ENCODE assay signal across 12 cellular contexts in genomic region chr15:64071931-64072765, GRCh38. TPM values are rescaled to one million over a fixed set of nuclear protein-coding genes. Genes with fewer than 3 reads are reported as not detected.
A peak's percentile ranks its signal among the peaks of the same experiment; 100 is the strongest.
DNase-seq lines count a peak whose midpoint lies in the region; ATAC-seq and TF ChIP-seq lines count a peak whose summit lies in the region.
"Had no signal": no experiment of that assay in that cellular context is flagged by ENCODE, and none has a peak within 500 bp of the region (broad histone marks: within the 10 kb centered on the region; RNA-seq: fewer than 3 reads in every experiment).

No MANE protein-coding gene starts in this region.

- H3K4me1 ChIP-seq in fibroblast of lung (ENCODE audit: control insufficient read depth, extremely low read depth, insufficient read depth, low read length) (peaks cover 17% of the 10 kb centered on the region), skeletal muscle satellite cell (ENCODE audit: control insufficient read depth, insufficient read depth, low read length) (peaks cover 54% of the 10 kb centered on the region), PC-9 (replicated peaks; ENCODE audit: insufficient read depth) (no peaks in the 10 kb centered on the region)

- H3K9me3 ChIP-seq in fibroblast of lung (ENCODE audit: control insufficient read depth, insufficient read depth, low read depth, low read length), result no peaks in the 10 kb centered on the region
- H3K9me3 ChIP-seq in skeletal muscle satellite cell (replicated peaks; ENCODE audit: low read length), result no peaks in the 10 kb centered on the region
- no peaks in the 10 kb centered on the region for H3K9me3 ChIP-seq in PC-9 (ENCODE audit: insufficient read depth, low read depth)

- H3K4me3 Mint-ChIP-seq in activated B cell treated with CpG ODN at 0.5 μM for 24 hours, result no peak overlapping the region
- H3K4me3 Mint-ChIP-seq: activated CD8-positive, alpha-beta T cell treated with anti-CD3 and anti-CD28 coated beads for 36 hours; activated naive CD8-positive, alpha-beta T cell treated with anti-CD3 and anti-CD28 coated beads, Interleukin-2, amount 10 ng/mL, durations not matched to agents 7 days and 5 days had no signal

- no TSS peak for BruUV-seq in PC-9 (replicated peaks; lab: Mats Ljungman, UMichigan)

- no peak overlapping the region for H3K4me3 ChIP-seq in fibroblast of lung (replicated peaks in 1 of 4; ENCODE audit: control extremely low read depth in 1 of 4, insufficient read depth in 1 of 4, low read depth in 3 of 4, low read length in 4 of 4)
- H3K4me3 ChIP-seq in skeletal muscle satellite cell (ENCODE audit: low read length), result peak overlapping the region; percentile 3
- no peak overlapping the region for H3K4me3 ChIP-seq in PC-9

- no peaks in the 10 kb centered on the region for H3K27me3 Mint-ChIP-seq in activated B cell treated with CpG ODN at 0.5 μM for 24 hours
- H3K27me3 Mint-ChIP-seq: activated CD8-positive, alpha-beta T cell treated with anti-CD3 and anti-CD28 coated beads for 36 hours; activated naive CD8-positive, alpha-beta T cell treated with anti-CD3 and anti-CD28 coated beads, Interleukin-2, amount 10 ng/mL, durations not matched to agents 7 days and 5 days had no signal

- H3K4me2 ChIP-seq in fibroblast of lung (ENCODE audit: extremely low read depth, insufficient read depth, low read length) (peak overlapping the region; percentile 40), skeletal muscle satellite cell (ENCODE audit: low read length) (peak overlapping the region; percentile 30), PC-9 (no peak overlapping the region)

- no peaks in the 10 kb centered on the region for H3K9me2 ChIP-seq in PC-9 (ENCODE audit: insufficient read depth)

- H4K20me1 ChIP-seq in fibroblast of lung (ENCODE audit: control insufficient read depth, extremely low read depth, insufficient read depth, low read length), result no peaks in the 10 kb centered on the region
- H4K20me1 ChIP-seq in PC-9 (ENCODE audit: insufficient read depth), result no peaks in the 10 kb centered on the region

- intact Hi-C loops in activated B cell treated with CpG ODN at 0.5 μM for 24 hours (cut with micrococcal nuclease), result no loop called here
- intact Hi-C loops in PC-9 (cut with micrococcal nuclease; ENCODE audit: unreplicated experiment), result no loop called here

- in situ Hi-C loops in Caki2 (cut with HindIII; ENCODE audit: low pct_unique_long_range_greater_than_20kb, low sequenced_read_pairs), result no loop called here

- H3K36me3 ChIP-seq in fibroblast of lung (ENCODE audit: control insufficient read depth, insufficient read depth, low read length), result peaks cover 2% of the 10 kb centered on the region
- peaks cover 11% of the 10 kb centered on the region for H3K36me3 ChIP-seq in skeletal muscle satellite cell (ENCODE audit: insufficient read depth, low read length)
- H3K36me3 ChIP-seq in PC-9 (ENCODE audit: low read depth), result no peaks in the 10 kb centered on the region

- peak overlapping the region; percentile 25 for H3K27ac Mint-ChIP-seq in activated B cell treated with CpG ODN at 0.5 μM for 24 hours
- H3K27ac Mint-ChIP-seq: activated CD8-positive, alpha-beta T cell treated with anti-CD3 and anti-CD28 coated beads for 36 hours had no signal

- H3K9me3 Mint-ChIP-seq in activated B cell treated with CpG ODN at 0.5 μM for 24 hours, result no peaks in the 10 kb centered on the region
- H3K9me3 Mint-ChIP-seq: activated CD8-positive, alpha-beta T cell treated with anti-CD3 and anti-CD28 coated beads for 36 hours; activated naive CD8-positive, alpha-beta T cell treated with anti-CD3 and anti-CD28 coated beads, Interleukin-2, amount 10 ng/mL, durations not matched to agents 7 days and 5 days had no signal

- peak; percentile 25 for DNase-seq in Caki2 (ENCODE audit: low read depth)
- no peak for DNase-seq in activated B cell treated with CpG ODN at 0.5 μM for 24 hours
- no peak for DNase-seq in fibroblast of lung (ENCODE audit: low read depth in 2 of 2)
- no peak for DNase-seq in HuH-7 (ENCODE audit: low spot score)
- DNase-seq in GOT3 (lab: John Stamatoyannopoulos, UW), result no peak
- no peak for DNase-seq in PC-9
- DNase-seq in NCI-H2227 (lab: John Stamatoyannopoulos, UW; ENCODE audit: unreplicated experiment), result no peak
- DNase-seq: activated CD8-positive, alpha-beta T cell treated with anti-CD3 and anti-CD28 coated beads for 36 hours; activated naive CD8-positive, alpha-beta T cell treated with anti-CD3 and anti-CD28 coated beads, Interleukin-2, amount 10 ng/mL, durations not matched to agents 7 days and 5 days; NCI-H748 treated with DMSO at 0.1 percent for 48 hours; stimulated activated CD4-positive, alpha-beta T cell treated with anti-CD3 and anti-CD28 coated beads, Interleukin-4, amount 100 ng/mL, for 24 hours had no signal

- no peaks in the 10 kb centered on the region; the same call in 1 of the 2 replicates for H3F3A ChIP-seq in PC-9 (ENCODE audit: insufficient read depth, low read depth)

- H2AFZ ChIP-seq in fibroblast of lung (ENCODE audit: low read length) (no peak overlapping the region), PC-9 (no peak overlapping the region)

- H3K36me3 Mint-ChIP-seq in activated B cell treated with CpG ODN at 0.5 μM for 24 hours (ENCODE audit: low read depth), result peaks cover 42% of the 10 kb centered on the region

- H3K4me1 Mint-ChIP-seq in activated B cell treated with CpG ODN at 0.5 μM for 24 hours, result peaks cover 37% of the 10 kb centered on the region

- POLR2A ChIA-PET in activated B cell treated with CpG ODN at 0.5 μM for 24 hours (lab: Charles Lee), result interaction anchor here (0.6 to 0.8 kb wide), 2 partner anchors 81 to 909 kb away, joined by 3 to 9 read pairs; no protein-coding TSS in a partner anchor
- POLR2A ChIA-PET in PC-9 (lab: Charles Lee; ENCODE audit: unreplicated experiment), result no interaction called here

- CTCF ChIA-PET in activated B cell treated with CpG ODN at 0.5 μM for 24 hours (lab: Charles Lee), result interaction anchor here (1.1 to 7.2 kb wide), 4 partner anchors 17 to 318 kb away, joined by 3 to 196 read pairs (median 4); no protein-coding TSS in a partner anchor
- CTCF ChIA-PET in PC-9 (lab: Charles Lee), result no interaction called here

- H3K9ac ChIP-seq in fibroblast of lung (ENCODE audit: insufficient read depth, low read length), result no peak overlapping the region
- no peak overlapping the region for H3K9ac ChIP-seq in skeletal muscle satellite cell (ENCODE audit: low read depth, low read length)

- H3K27ac ChIP-seq in fibroblast of lung (ENCODE audit: insufficient read depth, low read length) (peak overlapping the region; percentile 43), PC-9 (no peak overlapping the region)

- ATAC-seq in activated B cell treated with CpG ODN at 0.5 μM for 24 hours (ENCODE audit: low read depth), result no peak
- ATAC-seq: activated CD8-positive, alpha-beta T cell treated with anti-CD3 and anti-CD28 coated beads for 36 hours had no signal

- H3K79me2 ChIP-seq in fibroblast of lung (ENCODE audit: control insufficient read depth, insufficient read depth, low read length) (no peaks in the 10 kb centered on the region), PC-9 (ENCODE audit: low read depth) (no peaks in the 10 kb centered on the region)

- H3K27me3 ChIP-seq in fibroblast of lung (ENCODE audit: control insufficient read depth, insufficient read depth, low read length), result no peaks in the 10 kb centered on the region
- no peaks in the 10 kb centered on the region for H3K27me3 ChIP-seq in skeletal muscle satellite cell (ENCODE audit: control insufficient read depth, insufficient read depth, low read length)
- no peaks in the 10 kb centered on the region for H3K27me3 ChIP-seq in PC-9 (ENCODE audit: insufficient read depth, low read depth)

- TF ChIP-seq CTCF in activated B cell treated with CpG ODN at 0.5 μM for 24 hours (IDR thresholded peaks at IDR 0.05) (no peak), fibroblast of lung (conservative IDR thresholded peaks at IDR 0.05 in 1 of 2, IDR thresholded peaks at IDR 0.05 in 1 of 2; ENCODE audit: low read depth in 1 of 2, low read length in 2 of 2) (no peak), PC-9 (conservative IDR thresholded peaks at IDR 0.05) (no peak)

RNA-seq across cellular contexts. Expression of gene CIAO2A, which starts 21.5 kb away (rescaled TPM):
- total RNA-seq in Caki2 (2014; rRNA removed; shearing (Covaris generic); ENCODE audit: low replicate concordance), result 139 and 184 TPM in 2 replicates
- total RNA-seq in activated B cell treated with CpG ODN at 0.5 μM for 24 hours (58.4 and 63.2 TPM in 2 replicates), fibroblast of lung (59.1 and 94.5 TPM in 2 replicates), PC-9 (2021) (72.1 and 76.3 TPM in 2 replicates)
- 48.7 and 54.0 TPM in 2 replicates for polyA plus RNA-seq in fibroblast of lung
- polyA plus RNA-seq in fibroblast of lung (2012), result 38.1 and 45.4 TPM in 2 replicates
- 4.0 and 4.8 TPM in 2 replicates for polyA minus RNA-seq in fibroblast of lung (ENCODE audit: low replicate concordance)
- 81.5 and 85.2 TPM in 2 replicates for total RNA-seq in skeletal muscle satellite cell (2012; rRNA removed)

RNA-seq across cellular contexts. Expression of gene SNX1, which starts 23.6 kb away (rescaled TPM):
- total RNA-seq in Caki2 (2014; rRNA removed; shearing (Covaris generic); ENCODE audit: low replicate concordance), result 91.5 and 92.0 TPM in 2 replicates
- total RNA-seq in activated B cell treated with CpG ODN at 0.5 μM for 24 hours (137 and 138 TPM in 2 replicates), fibroblast of lung (39.3 and 42.9 TPM in 2 replicates), PC-9 (2021) (114 and 137 TPM in 2 replicates)
- polyA plus RNA-seq in fibroblast of lung, result 95.7 and 96.7 TPM in 2 replicates
- polyA plus RNA-seq in fibroblast of lung (2012), result 71.4 and 73.6 TPM in 2 replicates
- 69.8 and 87.3 TPM in 2 replicates for polyA minus RNA-seq in fibroblast of lung (ENCODE audit: low replicate concordance)
- total RNA-seq in skeletal muscle satellite cell (2012; rRNA removed), result 28.1 and 29.5 TPM in 2 replicates

RNA-seq across cellular contexts. Expression of gene DAPK2, which starts 25.9 kb away (rescaled TPM):
- 3.5 and 6.0 TPM in 2 replicates for total RNA-seq in Caki2 (2014; rRNA removed; shearing (Covaris generic); ENCODE audit: low replicate concordance)
- total RNA-seq in activated B cell treated with CpG ODN at 0.5 μM for 24 hours (4.2 and 4.3 TPM in 2 replicates), fibroblast of lung (8.0 and 14.4 TPM in 2 replicates), PC-9 (2021) (11.0 and 19.6 TPM in 2 replicates)
- polyA plus RNA-seq in fibroblast of lung, result 3.6 and 21.4 TPM in 2 replicates
- polyA plus RNA-seq in fibroblast of lung (2012), result 4.1 and 19.2 TPM in 2 replicates
- polyA minus RNA-seq in fibroblast of lung (ENCODE audit: low replicate concordance), result 7.2 and 22.5 TPM in 2 replicates
- total RNA-seq in skeletal muscle satellite cell (2012; rRNA removed), result 1.7 and 2.0 TPM in 2 replicates
